Comparison of ENCODE assay signal across 1 cellular context in genomic region chr10:121947931-121948330, GRCh38.
TF ChIP-seq lines count a peak whose summit lies in the region.

No MANE protein-coding gene starts in this region.

TF ChIP-seq in K562, 482 proteins besides CTCF, POLR2A, EP300 and RAD21:
- no peak for TF ChIP-seq RBM25 (IDR thresholded peaks at IDR 0.05; ENCODE audit: low read depth, low read length, severe bottlenecking)
- no peak for TF ChIP-seq POU5F1 (IDR thresholded peaks at IDR 0.05; ENCODE audit: borderline replicate concordance, low read depth, low read length, partially characterized antibody)
- peak; percentile 39; the same call in 1 of the 2 replicates for TF ChIP-seq SPI1 (IDR thresholded peaks at IDR 0.05; ENCODE audit: borderline replicate concordance, low read depth, low read length)
